ENCODE assay signal across 22 cellular contexts in the genomic region with DNA sequence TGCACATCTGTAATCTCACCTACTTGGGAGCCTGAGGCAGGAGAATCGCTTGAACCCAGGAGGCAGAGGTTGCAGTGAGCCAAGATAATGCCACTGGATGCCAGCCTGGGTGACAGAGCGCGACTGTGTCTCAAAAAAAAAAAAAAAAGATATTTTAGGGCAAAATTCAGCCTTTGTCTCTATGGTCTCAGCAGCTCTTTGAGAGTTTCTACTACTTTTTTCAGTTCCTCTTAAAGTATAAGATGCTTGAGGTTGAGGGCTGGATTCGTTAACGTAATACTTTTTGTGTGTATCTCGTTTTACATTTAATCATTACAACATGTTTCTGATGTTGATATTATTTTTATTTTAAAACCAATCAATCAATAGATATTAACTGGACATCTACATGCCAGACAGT.
DNase-seq lines count a peak whose midpoint lies in the region; ATAC-seq and TF ChIP-seq lines count a peak whose summit lies in the region.
"Had no signal": no experiment of that assay in that cellular context is flagged by ENCODE, and none has a peak within 500 bp of the region (broad histone marks: within the 10 kb centered on the region; RNA-seq: fewer than 3 reads in every experiment).

No MANE protein-coding gene starts in this region.

- H3K27ac Mint-ChIP-seq in type B pancreatic cell: no peak overlapping the region
- H3K27ac Mint-ChIP-seq: activated T-helper 1 cell treated with anti-CD3 and anti-CD28 coated beads, Interleukin-12 subunit alpha, Interleukin-12 subunit beta, Interleukin-2, Interleukin-4 antibody, amounts not matched to agents 30 ng/mL and 10 ng/mL and 1 ng/mL, durations not matched to agents 14 hours and 24 hours and 36 hours; CD8-positive, alpha-beta T cell; stimulated activated effector memory CD8-positive, alpha-beta T cell treated with anti-CD3 and anti-CD28 coated beads, Interleukin-12 subunit alpha, Interleukin-12 subunit beta, amount 100 ng/mL, for 72 hours had no signal

- intact Hi-C loops in colonic mucosa (cut with DNase I): no loop called here

- H3K4me1 ChIP-seq in colonic mucosa: peaks cover 5% of the 10 kb centered on the region
- H3K4me1 ChIP-seq: uterus had no signal

- no peak overlapping the region for H3K27ac ChIP-seq in colonic mucosa
- H3K27ac ChIP-seq: uterus had no signal

- H3K36me3 ChIP-seq in colonic mucosa: no peaks in the 10 kb centered on the region
- H3K36me3 ChIP-seq: uterus had no signal

- peaks cover 11% of the 10 kb centered on the region for H3K9me3 Mint-ChIP-seq in type B pancreatic cell
- H3K9me3 Mint-ChIP-seq: CD8-positive, alpha-beta T cell had no signal

- ATAC-seq in GM19468 (IDR thresholded peaks at IDR 0.05; ENCODE audit: extremely low read depth, unreplicated experiment) (peak; percentile 61), HG02884 (IDR thresholded peaks at IDR 0.05; ENCODE audit: unreplicated experiment) (peak; percentile 80), HG03565 (IDR thresholded peaks at IDR 0.05; ENCODE audit: unreplicated experiment) (peak; percentile 79)
- ATAC-seq: CD8-positive, alpha-beta T cell; stimulated activated effector memory CD8-positive, alpha-beta T cell treated with anti-CD3 and anti-CD28 coated beads, Interleukin-12 subunit alpha, Interleukin-12 subunit beta, amount 100 ng/mL, for 72 hours had no signal

- H3K27me3 Mint-ChIP-seq in type B pancreatic cell: no peaks in the 10 kb centered on the region

- H3K4me1 Mint-ChIP-seq in type B pancreatic cell (ENCODE audit: unreplicated experiment): peaks cover 12% of the 10 kb centered on the region
- H3K4me1 Mint-ChIP-seq: stimulated activated effector memory CD8-positive, alpha-beta T cell treated with anti-CD3 and anti-CD28 coated beads, Interleukin-12 subunit alpha, Interleukin-12 subunit beta, amount 100 ng/mL, for 72 hours had no signal

- H3K9ac ChIP-seq in colonic mucosa (ENCODE audit: low read depth in 2 of 2, low read length in 2 of 2): no peak overlapping the region

- no peak for TF ChIP-seq CTCF in GM12865 (IDR thresholded peaks at IDR 0.05; ENCODE audit: insufficient read depth, low read depth, low read length, missing control alignments)
- TF ChIP-seq CTCF in type B pancreatic cell (conservative IDR thresholded peaks at IDR 0.05): no peak
- no peak for TF ChIP-seq CTCF in colonic mucosa (IDR thresholded peaks at IDR 0.05)

- H3K4me3 ChIP-seq in GM12865 (ENCODE audit: low read depth, low read length) (no peak overlapping the region), colonic mucosa (no peak overlapping the region)
- H3K4me3 ChIP-seq: uterus had no signal

- H3K27me3 ChIP-seq in colonic mucosa: no peaks in the 10 kb centered on the region
- H3K27me3 ChIP-seq: uterus had no signal

- no peaks in the 10 kb centered on the region for H3K9me3 ChIP-seq in colonic mucosa
- H3K9me3 ChIP-seq: uterus had no signal

- no peak overlapping the region for H3K4me3 Mint-ChIP-seq in type B pancreatic cell
- H3K4me3 Mint-ChIP-seq: activated T-helper 1 cell treated with anti-CD3 and anti-CD28 coated beads, Interleukin-12 subunit alpha, Interleukin-12 subunit beta, Interleukin-2, Interleukin-4 antibody, amounts not matched to agents 30 ng/mL and 10 ng/mL and 1 ng/mL, durations not matched to agents 14 hours and 24 hours and 36 hours; CD8-positive, alpha-beta T cell; stimulated activated effector memory CD8-positive, alpha-beta T cell treated with anti-CD3 and anti-CD28 coated beads, Interleukin-12 subunit alpha, Interleukin-12 subunit beta, amount 100 ng/mL, for 72 hours had no signal

- H3K36me3 Mint-ChIP-seq in type B pancreatic cell: no peaks in the 10 kb centered on the region
- H3K36me3 Mint-ChIP-seq: CD8-positive, alpha-beta T cell; stimulated activated effector memory CD8-positive, alpha-beta T cell treated with anti-CD3 and anti-CD28 coated beads, Interleukin-12 subunit alpha, Interleukin-12 subunit beta, amount 100 ng/mL, for 72 hours had no signal

- DNase-seq in GM12865 (ENCODE audit: low read depth) (peak; percentile 41), type B pancreatic cell (ENCODE audit: extremely low spot score, unreplicated experiment) (no peak), activated T-cell treated with anti-CD3 and anti-CD28 coated beads for 4 hours (no peak), inferior parietal cortex (ENCODE audit: extremely low spot score) (no peak), colonic mucosa (no peak)
- DNase-seq: activated CD4-positive, alpha-beta T cell treated with anti-CD3 and anti-CD28 coated beads, Interleukin-2, amount 50 U/mL, for 1 hour; amniotic stem cell; CD8-positive, alpha-beta T cell; glutamatergic neuron; IMR-90; midbrain; NCI-H2171 treated with DMSO at 0.1 percent for 48 hours; NK-92 treated with Interleukin-12 subunit alpha and Interleukin-12 subunit beta, amount 100 ng/mL, for 24 hours; nucleus accumbens; Right ventricle myocardium superior; T1000; uterus had no signal
